In genomic region chrX:1394731-1395501, GRCh38 we compare ENCODE assay signal across 11 cellular contexts. TPM values are rescaled to one million over a fixed set of nuclear protein-coding genes. Genes with fewer than 3 reads are reported as not detected.
DNase-seq lines count a peak whose midpoint lies in the region; ATAC-seq and TF ChIP-seq lines count a peak whose summit lies in the region.
"Had no signal": no experiment of that assay in that cellular context is flagged by ENCODE, and none has a peak within 500 bp of the region (broad histone marks: within the 10 kb centered on the region; RNA-seq: fewer than 3 reads in every experiment).

No MANE protein-coding gene starts in this region.

- H3K4me1 Mint-ChIP-seq in Caco-2 (ENCODE audit: low read depth, unreplicated experiment) (peaks cover 25% of the 10 kb centered on the region), WTC11 (peaks cover 34% of the 10 kb centered on the region)

- no peak overlapping the region for H3K4ac ChIP-seq in trophoblast cell (ENCODE audit: low read depth, low read length)

- H2BK120ac ChIP-seq in trophoblast cell (ENCODE audit: insufficient read depth, low read length, poor library complexity): no peak overlapping the region

- H3K4me2 ChIP-seq in trophoblast cell (ENCODE audit: low read length): no peak overlapping the region

- H3K18ac ChIP-seq in trophoblast cell (ENCODE audit: low read length): no peak overlapping the region

- no peak overlapping the region for H4K12ac ChIP-seq in trophoblast cell (ENCODE audit: low read depth, low read length)

- H3K36me3 ChIP-seq in Caco-2 (ENCODE audit: control insufficient read depth, insufficient read depth, low read length) (peaks cover 5% of the 10 kb centered on the region), trophoblast cell (ENCODE audit: control insufficient read depth in 1 of 2, insufficient read depth in 2 of 2, low read length in 2 of 2) (peaks cover 14 to 28% of the 10 kb centered on the region in 2 experiments), BE2C (peaks cover 15% of the 10 kb centered on the region)

- H3K4me1 ChIP-seq in Caco-2: 0 out of 2 replicates have a peak, but pooled peaks cover 5% of the 10 kb centered on the region
- H3K4me1 ChIP-seq in trophoblast cell (ENCODE audit: control insufficient read depth in 1 of 2, insufficient read depth in 2 of 2, low read length in 2 of 2): peaks cover 8 to 9% of the 10 kb centered on the region in 2 experiments
- no peaks in the 10 kb centered on the region for H3K4me1 ChIP-seq in BE2C

- CTCF ChIA-PET in Caco-2 (lab: Charles Lee) (no interaction called here), WTC11 (lab: Charles Lee) (no interaction called here)

- no peak overlapping the region for H3K14ac ChIP-seq in trophoblast cell (ENCODE audit: low read length)

- no peak overlapping the region for H2AK5ac ChIP-seq in trophoblast cell (ENCODE audit: low read length)

- H3K9me3 Mint-ChIP-seq in Caco-2 (ENCODE audit: unreplicated experiment) (no peaks in the 10 kb centered on the region), WTC11 (no peaks in the 10 kb centered on the region)

- H4K8ac ChIP-seq in trophoblast cell (ENCODE audit: low read depth, low read length): no peak overlapping the region

- H3K79me1 ChIP-seq in trophoblast cell (ENCODE audit: low read length): peaks cover 15% of the 10 kb centered on the region

- no peaks in the 10 kb centered on the region for H3K27me3 Mint-ChIP-seq in Caco-2 (ENCODE audit: insufficient read depth, unreplicated experiment)
- no peaks in the 10 kb centered on the region for H3K27me3 Mint-ChIP-seq in WTC11 (ENCODE audit: low read depth)

- H3K27ac Mint-ChIP-seq in Caco-2 (ENCODE audit: unreplicated experiment) (peak overlapping the region; percentile 99), WTC11 (peak overlapping the region; percentile 49; the same call in 1 of the 2 replicates)

- DNase-seq in Caco-2 (no peak), WTC11 (ENCODE audit: low spot score) (no peak), fibroblast of mammary gland (ENCODE audit: low read depth) (no peak), trophoblast cell (no peak), BE2C (no peak), amygdala (lab: John Stamatoyannopoulos, UW) (no peak), Kasumi-1 (lab: John Stamatoyannopoulos, UW) (no peak), NOMO-1 (lab: John Stamatoyannopoulos, UW; ENCODE audit: unreplicated experiment in 2 of 2) (no peak)
- DNase-seq: amniotic stem cell; PC-3; stimulated activated CD4-positive, alpha-beta T cell treated with anti-CD3 and anti-CD28 coated beads, Interleukin-4, amount 100 ng/mL, for 24 hours had no signal

- intact Hi-C loops in Caco-2 (cut with micrococcal nuclease; ENCODE audit: unreplicated experiment): no loop called here

- no peak overlapping the region for H2AFZ ChIP-seq in trophoblast cell (ENCODE audit: insufficient read depth, low read length, poor library complexity)

- TF ChIP-seq CTCF in Caco-2 (IDR thresholded peaks at IDR 0.05; ENCODE audit: insufficient read depth in 1 of 2, low read depth in 1 of 2, low read length in 1 of 2, severe bottlenecking in 1 of 2, unreplicated experiment in 1 of 2) (no peak), WTC11 (IDR thresholded peaks at IDR 0.05) (no peak), fibroblast of mammary gland (conservative IDR thresholded peaks at IDR 0.05; ENCODE audit: control insufficient read depth, insufficient read depth, low read depth, low read length) (no peak), BE2C (IDR thresholded peaks at IDR 0.05; ENCODE audit: low read depth, low read length) (no peak)

- H3K9me3 ChIP-seq in Caco-2 (no peaks in the 10 kb centered on the region), trophoblast cell (ENCODE audit: insufficient read depth, low read depth, low read length) (no peaks in the 10 kb centered on the region), BE2C (no peaks in the 10 kb centered on the region)

- no TSS peak for BruUV-seq in Caco-2 (replicated peaks; lab: Mats Ljungman, UMichigan)

- no CpG with 5 or more reads among the region's 22 CpGs for WGBS in trophoblast cell (ENCODE audit: extremely low coverage, insufficient coverage, insufficient read length)

- no peak overlapping the region for H3K27ac ChIP-seq in trophoblast cell (ENCODE audit: low read depth, low read length)

- H3K4me3 Mint-ChIP-seq in Caco-2 (ENCODE audit: unreplicated experiment) (peak overlapping the region; percentile 93), WTC11 (peak overlapping the region; percentile 93)

- H3K4me3 ChIP-seq in Caco-2 (ENCODE audit: low read depth, low read length): no peak overlapping the region
- H3K4me3 ChIP-seq in fibroblast of mammary gland (ENCODE audit: control insufficient read depth, low read depth, low read length): peak overlapping the region; percentile 61
- no peak overlapping the region for H3K4me3 ChIP-seq in trophoblast cell (ENCODE audit: low read depth, low read length)
- H3K4me3 ChIP-seq in BE2C (ENCODE audit: low read depth, low read length): no peak overlapping the region

- H3K27me3 ChIP-seq in Caco-2 (replicated peaks; ENCODE audit: control insufficient read depth, insufficient read depth, low read length) (no peaks in the 10 kb centered on the region), trophoblast cell (ENCODE audit: insufficient read depth, low read length) (no peaks in the 10 kb centered on the region), BE2C (no peaks in the 10 kb centered on the region)

- peak overlapping the region; percentile 45 for H4K91ac ChIP-seq in trophoblast cell (ENCODE audit: low read depth, low read length)

- H3K9ac ChIP-seq in trophoblast cell (ENCODE audit: low read length): no peak overlapping the region

- ATAC-seq in WTC11: no peak
- ATAC-seq: PC-3 had no signal

- no peak overlapping the region for H2BK5ac ChIP-seq in trophoblast cell (ENCODE audit: low read depth, low read length, poor library complexity)

- H2BK12ac ChIP-seq in trophoblast cell (ENCODE audit: low read length): no peak overlapping the region

- H3K36me3 Mint-ChIP-seq in Caco-2 (ENCODE audit: insufficient read depth, unreplicated experiment): peaks cover 67% of the 10 kb centered on the region
- peaks cover 36% of the 10 kb centered on the region for H3K36me3 Mint-ChIP-seq in WTC11

- POLR2A ChIA-PET in Caco-2 (lab: Charles Lee): no interaction called here
- POLR2A ChIA-PET in WTC11 (lab: Charles Lee): no interaction called here

- no peak overlapping the region for H3K23ac ChIP-seq in trophoblast cell (ENCODE audit: low read length)

- peaks cover 20% of the 10 kb centered on the region for H3K79me2 ChIP-seq in trophoblast cell (ENCODE audit: control insufficient read depth, insufficient read depth, low read length, poor library complexity)

TF ChIP-seq in WTC11, 78 proteins besides CTCF, POLR2A, EP300 and RAD21 (continues in another document):
- TF ChIP-seq ZNF232 (CRISPR knock-in tag; IDR thresholded peaks at IDR 0.05) (no peak), ESRRA (CRISPR knock-in tag; IDR thresholded peaks at IDR 0.05; ENCODE audit: borderline replicate concordance) (no peak), ZNF121 (CRISPR knock-in tag; IDR thresholded peaks at IDR 0.05) (no peak), ZNF532 (CRISPR knock-in tag; IDR thresholded peaks at IDR 0.05; ENCODE audit: borderline replicate concordance) (no peak), SOX15 (CRISPR knock-in tag; IDR thresholded peaks at IDR 0.05) (no peak), ZBTB21 (CRISPR knock-in tag; IDR thresholded peaks at IDR 0.05; ENCODE audit: borderline replicate concordance) (no peak), TEAD4 (CRISPR knock-in tag; IDR thresholded peaks at IDR 0.05) (no peak)

RNA-seq across cellular contexts. Expression of gene SLC25A6, which starts 3.0 kb away (rescaled TPM):
- total RNA-seq in Caco-2 (2022) (450 and 455 TPM in 2 replicates), WTC11 (2021) (627 to 722 TPM (median 720 TPM) in 3 replicates)
- polyA plus RNA-seq in trophoblast cell (2013): 444 and 461 TPM in 2 replicates
- polyA plus RNA-seq in BE2C (2012; ENCODE audit: insufficient read depth, insufficient read length, low read depth): 1,228 TPM

RNA-seq across cellular contexts. Expression of gene ASMTL, which starts 57.8 kb away (rescaled TPM):
- total RNA-seq in Caco-2 (2022) (15.4 and 17.4 TPM in 2 replicates), WTC11 (2021) (70.6 to 88.2 TPM (median 83.1 TPM) in 3 replicates)
- polyA plus RNA-seq in trophoblast cell (2013): 25.0 and 26.2 TPM in 2 replicates
- 22.0 TPM for polyA plus RNA-seq in BE2C (2012; ENCODE audit: insufficient read depth, insufficient read length, low read depth)

RNA-seq across cellular contexts. Expression of gene IL3RA, which starts 58.3 kb away (rescaled TPM):
- 0.21 TPM in 1 of 2 replicates, not detected in the other for total RNA-seq in Caco-2 (2022)
- 0.26 to 0.48 TPM in 2 of 3 replicates, not detected in the other for total RNA-seq in WTC11 (2021)
- 0.26 and 0.29 TPM in 2 replicates for polyA plus RNA-seq in trophoblast cell (2013)
- polyA plus RNA-seq in BE2C (2012; ENCODE audit: insufficient read depth, insufficient read length, low read depth): 1.3 TPM
- total RNA-seq: PC-3 had no signal
